In the genomic region with DNA sequence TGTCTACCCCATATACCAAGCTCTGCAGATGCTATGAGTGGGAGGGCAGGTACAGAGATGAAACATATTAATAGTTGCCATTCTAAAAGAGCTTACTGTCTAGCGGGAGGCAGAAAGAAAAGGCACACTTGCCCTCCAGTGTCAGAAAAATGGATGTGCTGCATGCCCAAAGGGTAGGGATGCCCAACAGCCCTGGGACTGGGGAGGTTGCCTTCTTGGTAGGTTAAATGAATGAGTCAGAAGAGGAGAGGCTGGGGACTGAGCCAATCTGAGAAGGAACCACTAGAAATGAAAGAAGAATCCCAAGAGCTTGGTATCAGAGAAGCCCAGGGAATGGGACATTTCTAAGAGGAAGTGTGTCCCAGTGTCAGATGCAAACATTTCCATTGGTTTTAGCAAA, we compare ENCODE assay signal across 8 cellular contexts. TPM values are rescaled to one million over a fixed set of nuclear protein-coding genes. Genes with fewer than 3 reads are reported as not detected.
DNase-seq lines count a peak whose midpoint lies in the region; ATAC-seq, FAIRE-seq and TF ChIP-seq lines count a peak whose summit lies in the region.

No MANE protein-coding gene starts in this region.

- H3K9me2 ChIP-seq in GM23248 (ENCODE audit: insufficient read depth): peaks cover 5% of the 10 kb centered on the region; the same call in 1 of the 2 replicates

- H3K4me1 ChIP-seq in A549 (peaks cover 79% of the 10 kb centered on the region), GM23248 (ENCODE audit: insufficient read depth) (peaks cover 22% of the 10 kb centered on the region), gastroesophageal sphincter (peaks cover 0 to 83% (median 11%) of the 10 kb centered on the region in 3 donors), stomach (peaks cover 23 to 84% (median 46%) of the 10 kb centered on the region in 4 donors)

- H3K79me2 ChIP-seq in GM23248 (ENCODE audit: insufficient read depth): no peaks in the 10 kb centered on the region

- peak; percentile 50 to 79 for DNase-seq in A549 (ENCODE audit: low read depth in 1 of 2, low spot score in 1 of 2)
- peak; percentile 39 for DNase-seq in GM23248
- DNase-seq in activated CD4-positive, alpha-beta T cell treated with anti-CD3 and anti-CD28 coated beads for 48 hours: peak; percentile 76
- peak; percentile 42 for DNase-seq in stomach
- DNase-seq in NCI-H1092 treated with DMSO at 0.1 percent for 48 hours (lab: John Stamatoyannopoulos, UW): no peak

- no peak for TF ChIP-seq POLR2A in A549 (IDR thresholded peaks at IDR 0.05; ENCODE audit: low read length)
- no peak for TF ChIP-seq POLR2A in gastroesophageal sphincter (IDR thresholded peaks at IDR 0.05)
- TF ChIP-seq POLR2A in stomach (IDR thresholded peaks at IDR 0.05): no peak

- TF ChIP-seq CTCF in A549 (IDR thresholded peaks at IDR 0.05) (no peak), gastroesophageal sphincter (IDR thresholded peaks at IDR 0.05) (no peak), stomach (IDR thresholded peaks at IDR 0.05) (no peak)

- H3K4me2 ChIP-seq in A549: peak overlapping the region; percentile 96
- no peak overlapping the region for H3K4me2 ChIP-seq in GM23248 (ENCODE audit: unreplicated experiment)

- H3K9me3 ChIP-seq in A549 (no peaks in the 10 kb centered on the region), GM23248 (ENCODE audit: low read depth) (no peaks in the 10 kb centered on the region), gastroesophageal sphincter (no peaks in the 10 kb centered on the region), stomach (no peaks in the 10 kb centered on the region)

- whole genome bisulfite sequencing in A549 (ENCODE audit: missing lambda C conversion rate): 0% methylated on average over 1 of the region's 1 CpG
- WGBS in GM23248 (ENCODE audit: low coverage in 1 of 2, low lambda C conversion rate in 2 of 2, missing lambda C conversion rate in 2 of 2), 2 experiments: 50 to 78% methylated on average over 1 of the region's 1 CpG
- WGBS in gastroesophageal sphincter (ENCODE audit: low coverage in 1 of 2), 2 donors: 50% methylated on average over 1 of the region's 1 CpG; no CpG with 5 or more reads in 1 of the 2 donors
- WGBS in stomach, 5 donors: 70 to 89% (median 76%) methylated on average over 1 of the region's 1 CpG

- H2AFZ ChIP-seq in GM23248: no peak overlapping the region

- H3K9ac ChIP-seq in GM23248: no peak overlapping the region

- H3F3A ChIP-seq in GM23248 (ENCODE audit: insufficient read depth): peaks cover 13% of the 10 kb centered on the region

- POLR2A ChIA-PET in A549 (lab: Yijun Ruan, JAX): interaction anchor here (1.0 kb wide), 1 partner anchor 25 kb away, joined by 3 read pairs; no protein-coding TSS in a partner anchor

- H3K27me3 ChIP-seq in GM23248 (replicated peaks; ENCODE audit: insufficient read depth) (no peaks in the 10 kb centered on the region), gastroesophageal sphincter (no peaks in the 10 kb centered on the region), stomach (no peaks in the 10 kb centered on the region)

- no peak for TF ChIP-seq EP300 in A549 (IDR thresholded peaks at IDR 0.05)
- no peak for TF ChIP-seq EP300 in gastroesophageal sphincter (IDR thresholded peaks at IDR 0.05)
- TF ChIP-seq EP300 in stomach (IDR thresholded peaks at IDR 0.05): no peak

- H3K4me3 ChIP-seq in A549: peak overlapping the region; percentile 52
- no peak overlapping the region for H3K4me3 ChIP-seq in GM23248
- peak overlapping the region; percentile 67 to 71 for H3K4me3 ChIP-seq in gastroesophageal sphincter
- H3K4me3 ChIP-seq in stomach: peak overlapping the region; percentile 59 to 67 (median 62)

- in situ Hi-C loops in GM23248 (cut with MboI): no loop called here

- CTCF ChIA-PET in A549 (lab: Yijun Ruan, JAX): interaction anchor here (0.8 to 2.0 kb wide), 7 partner anchors 18 to 793 kb away, joined by 3 to 15 read pairs (median 6); no protein-coding TSS in a partner anchor

- ATAC-seq in A549 (peak; percentile 69 to 73), gastroesophageal sphincter (no peak), GM19397 (IDR thresholded peaks at IDR 0.05; ENCODE audit: unreplicated experiment) (no peak), HG02588 (IDR thresholded peaks at IDR 0.05; ENCODE audit: unreplicated experiment) (no peak)

- H4K20me1 ChIP-seq in GM23248 (ENCODE audit: insufficient read depth): no peaks in the 10 kb centered on the region

- peak; percentile 21 to 22; a peak in 1 of 5 replicates for TF ChIP-seq RAD21 in A549 (conservative IDR thresholded peaks at IDR 0.05 in 1 of 2, IDR thresholded peaks at IDR 0.05 in 1 of 2)

- no peaks in the 10 kb centered on the region for H3K36me3 ChIP-seq in GM23248 (ENCODE audit: low read depth)
- H3K36me3 ChIP-seq in gastroesophageal sphincter: no peaks in the 10 kb centered on the region
- H3K36me3 ChIP-seq in stomach: peaks cover 0 to 13% (median 0%) of the 10 kb centered on the region in 4 donors

- H3K27ac ChIP-seq in A549: peak overlapping the region; percentile 80 to 91
- H3K27ac ChIP-seq in GM23248: no peak overlapping the region
- peak overlapping the region; percentile 56 to 91 (median 83) for H3K27ac ChIP-seq in gastroesophageal sphincter
- peak overlapping the region in 4 of 5 donors; percentile 90 to 97 (median 92) for H3K27ac ChIP-seq in stomach

- intact Hi-C loops in stomach (cut with DNase I; ENCODE audit: low total_unique reads): no loop called here

- no peak for FAIRE-seq in A549 (lab: Jason Lieb, UNC)

TF ChIP-seq in A549, 52 proteins besides CTCF, POLR2A, EP300 and RAD21:
- TF ChIP-seq TP53 (CRISPR knock-in tag; IDR thresholded peaks at IDR 0.05): no peak
- no peak for TF ChIP-seq FOSL2 (IDR thresholded peaks at IDR 0.05)
- TF ChIP-seq FOSL2 (CRISPR knock-in tag; IDR thresholded peaks at IDR 0.05): peak; percentile 35; the same call in 1 of the 2 replicates
TF ChIP-seq in A549: peak in this region for 1.

RNA-seq across cellular contexts. Expression of a gene that starts 1.2 kb away (rescaled TPM):
- polyA plus RNA-seq in A549 (2011; rRNA removed) (13.8 and 17.5 TPM in 2 replicates), A549 (2017; fragmentation: RNase III; extraction: RNeasy Plus Mini Kit Qiagen cat#74134 plus additional on column Dnase treatment) (10.6 to 27.4 TPM (median 11.3 TPM) in 3 replicates), GM23248 (2016; fragmentation: Nextera tagmentation; extraction: Ambion mirVana) (0.57 and 0.79 TPM in 2 replicates), stomach (10 to 100 TPM; 43.3 to 78.1 (median 46.4) TPM)
- polyA plus RNA-seq in A549 (2012; cell fraction: cytosol; rRNA removed): 3.4 and 4.0 TPM in 2 replicates
- 1.6 and 3.2 TPM in 2 replicates for polyA plus RNA-seq in A549 (2012; cell fraction: nucleus; rRNA removed)
- polyA minus RNA-seq in A549 (2011; rRNA and poly(A)+ RNA removed): 6.3 and 6.6 TPM in 2 replicates
- total RNA-seq in GM23248 (2014; rRNA removed; shearing (Covaris generic)): 0.89 and 0.97 TPM in 2 replicates
- total RNA-seq in gastroesophageal sphincter (10 to 100 TPM; 10.6 to 19.0 (median 14.0) TPM), stomach (100 to 1,000 TPM in 1 of 5 donors, 10 to 100 TPM in 3, under 1 TPM in 1; 0.58 to 137 (median 33.4) TPM)

RNA-seq across cellular contexts. Expression of a gene that starts 28.5 kb away (rescaled TPM):
- polyA plus RNA-seq in A549 (2011; rRNA removed) (60.4 and 70.9 TPM in 2 replicates), A549 (2017; fragmentation: RNase III; extraction: RNeasy Plus Mini Kit Qiagen cat#74134 plus additional on column Dnase treatment) (22.0 to 26.8 TPM (median 24.2 TPM) in 3 replicates), GM23248 (2016; fragmentation: Nextera tagmentation; extraction: Ambion mirVana) (60.7 and 63.2 TPM in 2 replicates), stomach (10 to 100 TPM; 17.3 to 24.6 (median 20.0) TPM)
- 10.7 and 13.4 TPM in 2 replicates for polyA plus RNA-seq in A549 (2012; cell fraction: cytosol; rRNA removed)
- polyA plus RNA-seq in A549 (2012; cell fraction: nucleus; rRNA removed): 5.6 and 10.4 TPM in 2 replicates
- polyA minus RNA-seq in A549 (2011; rRNA and poly(A)+ RNA removed): 29.3 and 31.1 TPM in 2 replicates
- 73.7 and 104 TPM in 2 replicates for total RNA-seq in GM23248 (2014; rRNA removed; shearing (Covaris generic))
- total RNA-seq in gastroesophageal sphincter (10 to 100 TPM; 22.4 to 58.2 (median 34.0) TPM), stomach (100 to 1,000 TPM in 2 of 5 donors, 10 to 100 TPM in 3; 33.6 to 301 (median 55.4) TPM)

Comparison
In these comparisons a context has a peak if more than half of its experiments do, and no peak if none do; other contexts are left out.
1. ATAC-seq: peak in A549 (2 of 2); none in gastroesophageal sphincter (single experiment), GM19397 (single experiment) and HG02588 (single experiment).